ENCODE assay signal across 26 cellular contexts in the genomic region with DNA sequence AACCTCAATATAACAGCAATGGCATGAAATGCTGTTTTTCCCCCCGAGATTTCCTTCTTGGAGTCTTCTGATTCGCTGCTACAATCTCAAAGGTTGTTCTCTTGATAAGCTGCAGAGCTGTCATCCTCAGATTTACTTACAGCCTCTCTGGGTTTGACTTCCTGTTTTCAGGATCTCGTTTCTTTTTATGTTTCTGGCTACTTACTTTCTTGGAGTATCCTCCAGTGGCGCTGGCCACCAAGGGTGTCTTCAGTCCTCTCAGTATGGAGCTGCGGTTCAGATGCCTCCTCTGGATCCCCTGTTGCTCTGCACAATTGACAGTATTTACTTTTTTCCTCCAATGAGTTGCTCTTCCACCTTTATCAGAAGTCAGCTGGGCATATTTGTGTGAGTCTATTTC.
DNase-seq lines count a peak whose midpoint lies in the region; ATAC-seq, FAIRE-seq and TF ChIP-seq lines count a peak whose summit lies in the region.
"Had no signal": no experiment of that assay in that cellular context is flagged by ENCODE, and none has a peak within 500 bp of the region (broad histone marks: within the 10 kb centered on the region; RNA-seq: fewer than 3 reads in every experiment).

No MANE protein-coding gene starts in this region.

- no peak for TF ChIP-seq EP300 in GM12878 (IDR thresholded peaks at IDR 0.05; ENCODE audit: borderline replicate concordance in 1 of 2, control insufficient read depth in 1 of 2, low read depth in 2 of 2, low read length in 2 of 2)

- no peak overlapping the region for H3K27ac Mint-ChIP-seq in GM23338
- H3K27ac Mint-ChIP-seq: CD8-positive, alpha-beta T cell; T-helper 17 cell had no signal

- SMC1A ChIA-PET in GM12878 (lab: Charles Lee; ENCODE audit: uncharacterized antibody, unreplicated experiment): no interaction called here

- H3K36me3 ChIP-seq in GM23338 (ENCODE audit: insufficient read depth) (no peaks in the 10 kb centered on the region), GM12878 (ENCODE audit: control insufficient read depth in 2 of 2, insufficient read depth in 2 of 2, low read length in 1 of 2) (no peaks in the 10 kb centered on the region)
- H3K36me3 ChIP-seq: BE2C, HAP-1, MG63 had no signal

- peaks cover 5% of the 10 kb centered on the region; the same call in 2 of the 3 replicates for H3K4me1 Mint-ChIP-seq in GM23338
- H3K4me1 Mint-ChIP-seq: T-helper 17 cell had no signal

- H2AFZ ChIP-seq in GM23338: peak overlapping the region; percentile 4; the same call in 1 of the 2 replicates
- no peak overlapping the region for H2AFZ ChIP-seq in GM12878 (ENCODE audit: control insufficient read depth, low read depth, low read length)
- H2AFZ ChIP-seq: GM23248, PC-9 had no signal

- intact Hi-C loops in GM12878 (cut with micrococcal nuclease; ENCODE audit: unreplicated experiment): no loop called here

- no peak for FAIRE-seq in GM12878 (lab: Jason Lieb, UNC)
- FAIRE-seq: GM12891 had no signal

- H3K9me3 ChIP-seq in GM12878 (replicated peaks; ENCODE audit: control insufficient read depth, insufficient read depth, low read length): no peaks in the 10 kb centered on the region
- H3K9me3 ChIP-seq: BE2C, HAP-1, MG63 had no signal

- no peak for DNase-seq in GM23338 (ENCODE audit: low spot score)
- DNase-seq in MV-4-11 (lab: John Stamatoyannopoulos, UW): peak; percentile 57
- DNase-seq in GM12878 (ENCODE audit: low read depth, low spot score): no peak
- peak; percentile 3 for DNase-seq in pons (ENCODE audit: low spot score)
- no peak for DNase-seq in stimulated activated CD4-positive, alpha-beta T cell treated with anti-CD3 and anti-CD28 coated beads, Interleukin-2, amount 100 ng/mL, for 48 hours
- DNase-seq in C1 segment of cervical spinal cord (lab: John Stamatoyannopoulos, UW): no peak
- DNase-seq: BE2C; CD8-positive, alpha-beta T cell; DND-41; GM23248; IMR-90; MG63; NCI-H1105 treated with DMSO at 0.1 percent for 48 hours; NCI-H2081; NCI-H2171 treated with DMSO at 0.1 percent for 48 hours; NCI-H524 treated with DMSO at 0.1 percent for 48 hours; NCI-H82; PC-9; SHP77 treated with DMSO at 0.1 percent for 48 hours; SW 1271; T-helper 17 cell had no signal

- H3K79me2 ChIP-seq in GM23338 (replicated peaks; ENCODE audit: insufficient read depth) (no peaks in the 10 kb centered on the region), GM12878 (ENCODE audit: control insufficient read depth, insufficient read depth, low read length) (no peaks in the 10 kb centered on the region)

- ATAC-seq in GM23338 (no peak), GM12878 (no peak), GM21723 (IDR thresholded peaks at IDR 0.05; ENCODE audit: unreplicated experiment) (no peak)
- ATAC-seq: CD8-positive, alpha-beta T cell; T-helper 17 cell had no signal

- H3K4me3 Mint-ChIP-seq in GM23338: no peak overlapping the region
- H3K4me3 Mint-ChIP-seq: CD8-positive, alpha-beta T cell; T-helper 17 cell had no signal

- no peak for TF ChIP-seq POLR2A in GM12878 (IDR thresholded peaks at IDR 0.05; ENCODE audit: low read depth, low read length)

- H3K4me1 ChIP-seq in GM23338 (ENCODE audit: insufficient read depth): no peaks in the 10 kb centered on the region
- H3K4me1 ChIP-seq in GM12878 (ENCODE audit: control insufficient read depth, insufficient read depth, low read length): no peaks in the 10 kb centered on the region
- H3K4me1 ChIP-seq: BE2C, HAP-1 had no signal

- H4K20me1 ChIP-seq in GM23338 (replicated peaks; ENCODE audit: insufficient read depth) (no peaks in the 10 kb centered on the region), GM12878 (ENCODE audit: control insufficient read depth, insufficient read depth) (no peaks in the 10 kb centered on the region)

- CTCF ChIA-PET in GM12878 (lab: Yijun Ruan, JAX): no interaction called here

- no peaks in the 10 kb centered on the region for H3K36me3 Mint-ChIP-seq in GM23338 (ENCODE audit: low read depth)
- H3K36me3 Mint-ChIP-seq: CD8-positive, alpha-beta T cell had no signal

- peaks cover 2% of the 10 kb centered on the region for H3K27me3 Mint-ChIP-seq in GM23338 (ENCODE audit: insufficient read depth, low read depth, poor library complexity)

- TF ChIP-seq CTCF in GM23338 (conservative IDR thresholded peaks at IDR 0.05; ENCODE audit: low read depth in 2 of 2) (no peak), GM12878 (IDR thresholded peaks at IDR 0.05 in 2 of 3, conservative IDR thresholded peaks at IDR 0.05 in 1 of 3; ENCODE audit: control insufficient read depth in 2 of 3, extremely low read depth in 1 of 3, insufficient read depth in 1 of 3, low read depth in 3 of 3, low read length in 3 of 3) (no peak)

- H3K4me2 ChIP-seq in GM23338: no peak overlapping the region
- no peak overlapping the region for H3K4me2 ChIP-seq in GM12878 (ENCODE audit: control insufficient read depth, insufficient read depth)
- H3K4me2 ChIP-seq: PC-9 had no signal

- TF ChIP-seq RAD21 in GM12878 (IDR thresholded peaks at IDR 0.05; ENCODE audit: insufficient read depth, low read depth, low read length): no peak

- no peaks in the 10 kb centered on the region for H3F3A ChIP-seq in GM23338 (replicated peaks; ENCODE audit: low read depth)

- RAD21 ChIA-PET in GM12878 (lab: Charles Lee; ENCODE audit: unreplicated experiment): no interaction called here

- no peak overlapping the region for H3K27ac ChIP-seq in GM23338 (ENCODE audit: low read depth)
- no peak overlapping the region for H3K27ac ChIP-seq in GM12878 (ENCODE audit: control insufficient read depth, insufficient read depth)
- H3K27ac ChIP-seq: GM23248, PC-9, RWPE1, SK-N-MC had no signal

- POLR2A ChIA-PET in GM12878 (lab: Charles Lee): no interaction called here

- no peaks in the 10 kb centered on the region for H3K9me3 Mint-ChIP-seq in GM23338
- H3K9me3 Mint-ChIP-seq: CD8-positive, alpha-beta T cell had no signal

- 0% methylated on average over 5 of the region's 5 CpGs for WGBS in GM12878 (ENCODE audit: insufficient coverage, insufficient replicate concordance, low lambda C conversion rate, missing lambda C conversion rate)

- H3K9ac ChIP-seq in GM12878 (ENCODE audit: control insufficient read depth, insufficient read depth, low read length): no peak overlapping the region
- H3K9ac ChIP-seq: GM23248 had no signal

- in situ Hi-C loops in GM12878 (cut with MboI): no loop called here

- H3K27me3 ChIP-seq in GM23338 (ENCODE audit: insufficient read depth): no peaks in the 10 kb centered on the region
- no peaks in the 10 kb centered on the region for H3K27me3 ChIP-seq in GM12878 (replicated peaks in 1 of 2; ENCODE audit: control insufficient read depth in 2 of 2, insufficient read depth in 2 of 2, low read length in 1 of 2)
- H3K27me3 ChIP-seq: BE2C, MG63 had no signal

- H3K9me2 ChIP-seq in GM23338 (ENCODE audit: insufficient read depth): no peaks in the 10 kb centered on the region

- H3K4me3 ChIP-seq in GM23338 (no peak overlapping the region), GM12878 (no peak overlapping the region)
- H3K4me3 ChIP-seq: GM23248, HAP-1, MG63, PC-9, SK-N-MC had no signal

- BruUV-seq in GM12878 (replicated peaks; lab: Mats Ljungman, UMichigan): no TSS peak

TF ChIP-seq in GM23338, 12 proteins besides CTCF, POLR2A, EP300 and RAD21 (continues in another document):
- TF ChIP-seq EZH2phosphoT487 (IDR thresholded peaks at IDR 0.05; ENCODE audit: unreplicated experiment) (no peak), STAT1 (IDR thresholded peaks at IDR 0.05; ENCODE audit: unreplicated experiment) (no peak)

TF ChIP-seq in GM12878, 131 proteins besides CTCF, POLR2A, EP300 and RAD21 (continues in another document):
- TF ChIP-seq, protein P1, sequence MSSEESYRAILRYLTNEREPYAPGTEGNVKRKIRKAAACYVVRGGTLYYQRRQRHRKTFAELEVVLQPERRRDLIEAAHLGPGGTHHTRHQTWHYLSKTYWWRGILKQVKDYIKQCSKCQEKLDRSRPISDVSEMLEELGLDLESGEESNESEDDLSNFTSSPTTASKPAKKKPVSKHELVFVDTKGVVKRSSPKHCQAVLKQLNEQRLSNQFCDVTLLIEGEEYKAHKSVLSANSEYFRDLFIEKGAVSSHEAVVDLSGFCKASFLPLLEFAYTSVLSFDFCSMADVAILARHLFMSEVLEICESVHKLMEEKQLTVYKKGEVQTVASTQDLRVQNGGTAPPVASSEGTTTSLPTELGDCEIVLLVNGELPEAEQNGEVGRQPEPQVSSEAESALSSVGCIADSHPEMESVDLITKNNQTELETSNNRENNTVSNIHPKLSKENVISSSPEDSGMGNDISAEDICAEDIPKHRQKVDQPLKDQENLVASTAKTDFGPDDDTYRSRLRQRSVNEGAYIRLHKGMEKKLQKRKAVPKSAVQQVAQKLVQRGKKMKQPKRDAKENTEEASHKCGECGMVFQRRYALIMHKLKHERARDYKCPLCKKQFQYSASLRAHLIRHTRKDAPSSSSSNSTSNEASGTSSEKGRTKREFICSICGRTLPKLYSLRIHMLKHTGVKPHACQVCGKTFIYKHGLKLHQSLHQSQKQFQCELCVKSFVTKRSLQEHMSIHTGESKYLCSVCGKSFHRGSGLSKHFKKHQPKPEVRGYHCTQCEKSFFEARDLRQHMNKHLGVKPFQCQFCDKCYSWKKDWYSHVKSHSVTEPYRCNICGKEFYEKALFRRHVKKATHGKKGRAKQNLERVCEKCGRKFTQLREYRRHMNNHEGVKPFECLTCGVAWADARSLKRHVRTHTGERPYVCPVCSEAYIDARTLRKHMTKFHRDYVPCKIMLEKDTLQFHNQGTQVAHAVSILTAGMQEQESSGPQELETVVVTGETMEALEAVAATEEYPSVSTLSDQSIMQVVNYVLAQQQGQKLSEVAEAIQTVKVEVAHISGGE (CRISPR knock-in tag; IDR thresholded peaks at IDR 0.05): no peak
- TF ChIP-seq, protein P2, sequence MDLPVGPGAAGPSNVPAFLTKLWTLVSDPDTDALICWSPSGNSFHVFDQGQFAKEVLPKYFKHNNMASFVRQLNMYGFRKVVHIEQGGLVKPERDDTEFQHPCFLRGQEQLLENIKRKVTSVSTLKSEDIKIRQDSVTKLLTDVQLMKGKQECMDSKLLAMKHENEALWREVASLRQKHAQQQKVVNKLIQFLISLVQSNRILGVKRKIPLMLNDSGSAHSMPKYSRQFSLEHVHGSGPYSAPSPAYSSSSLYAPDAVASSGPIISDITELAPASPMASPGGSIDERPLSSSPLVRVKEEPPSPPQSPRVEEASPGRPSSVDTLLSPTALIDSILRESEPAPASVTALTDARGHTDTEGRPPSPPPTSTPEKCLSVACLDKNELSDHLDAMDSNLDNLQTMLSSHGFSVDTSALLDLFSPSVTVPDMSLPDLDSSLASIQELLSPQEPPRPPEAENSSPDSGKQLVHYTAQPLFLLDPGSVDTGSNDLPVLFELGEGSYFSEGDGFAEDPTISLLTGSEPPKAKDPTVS (IDR thresholded peaks at IDR 0.05; ENCODE audit: low read depth, low read length): no peak
- TF ChIP-seq SPI1 (IDR thresholded peaks at IDR 0.05; ENCODE audit: borderline replicate concordance, insufficient read depth, low read depth, low read length) (peak; percentile 9; the same call in 1 of the 2 replicates), CREM (IDR thresholded peaks at IDR 0.05; ENCODE audit: low read depth) (no peak)

Comparison
In these comparisons a context has a peak if more than half of its experiments do, and no peak if none do; other contexts are left out.
1. DNase-seq: peak in MV-4-11 (single experiment) and pons (single experiment); none in GM23338 (single experiment), GM12878 (single experiment), stimulated activated CD4-positive, alpha-beta T cell treated with anti-CD3 and anti-CD28 coated beads, Interleukin-2, amount 100 ng/mL, for 48 hours (0 of 2) and C1 segment of cervical spinal cord (0 of 14).